ENCODE assay signal across 1 cellular context in the genomic region with DNA sequence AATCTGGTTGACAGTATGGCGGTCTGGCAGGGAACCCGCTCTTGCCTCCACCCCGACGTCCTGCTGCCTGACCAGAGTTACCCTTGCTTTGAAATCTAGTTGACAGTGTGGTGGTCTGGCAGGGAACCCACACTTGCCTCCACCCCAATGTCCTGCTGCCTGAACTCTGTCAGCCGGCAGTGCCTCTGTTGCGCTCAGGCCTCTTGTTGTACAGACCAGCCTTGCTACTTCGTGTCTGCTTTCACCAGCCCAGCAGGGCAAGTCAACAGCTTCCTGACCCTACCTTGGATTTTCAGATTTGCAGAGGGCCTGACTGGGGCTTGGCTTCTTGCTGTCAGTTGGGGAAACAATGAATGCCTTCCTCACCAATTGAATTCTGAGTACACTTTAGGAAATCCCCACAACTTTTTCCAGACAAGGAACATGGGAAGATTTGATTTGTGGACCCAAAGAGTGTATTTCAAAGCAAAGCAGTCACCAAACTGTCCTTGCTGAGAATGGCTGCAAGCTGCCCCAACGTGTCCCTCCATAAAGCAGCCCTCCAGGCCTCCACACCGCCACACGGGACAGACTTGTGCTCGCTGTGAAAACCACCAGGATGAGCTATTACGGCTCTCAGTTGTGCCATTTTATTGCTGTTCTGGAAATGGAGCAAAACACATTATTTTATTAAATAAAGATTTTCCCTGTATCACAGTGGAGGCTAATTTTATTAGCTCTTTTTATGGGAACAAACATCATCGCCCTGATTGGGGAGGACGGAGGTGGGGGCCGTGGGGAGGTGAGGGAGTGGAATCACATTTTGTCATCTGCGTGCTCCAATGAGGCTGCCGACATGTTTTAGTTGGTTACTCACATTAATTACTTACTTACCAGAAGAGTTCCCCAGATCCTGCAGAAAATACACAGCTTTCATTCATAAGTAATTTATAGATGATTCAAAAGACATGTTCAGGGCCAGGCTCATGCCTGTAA.
TF ChIP-seq lines count a peak whose summit lies in the region.

No MANE protein-coding gene starts in this region.

TF ChIP-seq in SK-N-SH, 30 proteins besides CTCF, POLR2A, EP300 and RAD21:
- TF ChIP-seq NFIC (IDR thresholded peaks at IDR 0.05; ENCODE audit: borderline replicate concordance) (no peak), GATA2 (CRISPR knock-in tag; IDR thresholded peaks at IDR 0.05) (peak; percentile 46), RCOR1 (IDR thresholded peaks at IDR 0.05; ENCODE audit: low read length) (peak; percentile 50; the same call in 1 of the 2 replicates)
TF ChIP-seq in SK-N-SH: peak in this region for 2.
